In genomic region chr20:63881451-63882226, GRCh38 we compare ENCODE assay signal across 19 cellular contexts. TPM values are rescaled to one million over a fixed set of nuclear protein-coding genes. Genes with fewer than 3 reads are reported as not detected.
DNase-seq lines count a peak whose midpoint lies in the region; ATAC-seq and TF ChIP-seq lines count a peak whose summit lies in the region.
"Had no signal": no experiment of that assay in that cellular context is flagged by ENCODE, and none has a peak within 500 bp of the region (broad histone marks: within the 10 kb centered on the region; RNA-seq: fewer than 3 reads in every experiment).

No MANE protein-coding gene starts in this region.

- TF ChIP-seq CTCF in HEK293 (tag by site-specific recombination; IDR thresholded peaks at IDR 0.05) (no peak), WTC11 (IDR thresholded peaks at IDR 0.05) (no peak), stomach (IDR thresholded peaks at IDR 0.05) (no peak)

- no peak overlapping the region; the same call in 1 of the 2 replicates for H3K27ac Mint-ChIP-seq in WTC11

- TF ChIP-seq POLR2A in stomach (IDR thresholded peaks at IDR 0.05), result no peak

- DNase-seq in ELF-1 (ENCODE audit: low read depth, low spot score) (peak; percentile 43), WTC11 (ENCODE audit: low spot score) (no peak), left colon (no peak), head of caudate nucleus (no peak), NCI-H2171 (lab: John Stamatoyannopoulos, UW) (no peak), stomach (no peak)
- DNase-seq: ACHN, C1 segment of cervical spinal cord, DMS79, GM23248, MV-4-11, NCI-H187 treated with DMSO at 0.1 percent for 48 hours, NCI-H345, NCI-H524 treated with DMSO at 0.1 percent for 48 hours, PC-9, Right ventricle myocardium superior had no signal

- H3K9me3 Mint-ChIP-seq in WTC11, result no peaks in the 10 kb centered on the region

- no peaks in the 10 kb centered on the region for H3K4me1 ChIP-seq in HEK293 (ENCODE audit: control insufficient read depth, insufficient read depth, low read length)
- peaks cover 0 to 15% (median 8%) of the 10 kb centered on the region in 4 donors for H3K4me1 ChIP-seq in stomach

- no peaks in the 10 kb centered on the region for H3K27me3 ChIP-seq in stomach

- peaks cover 23% of the 10 kb centered on the region for H3K36me3 Mint-ChIP-seq in WTC11

- peak; percentile 60 for ATAC-seq in WTC11
- ATAC-seq in left colon, result peak; percentile 32
- no peak for ATAC-seq in GM19463 (IDR thresholded peaks at IDR 0.05; ENCODE audit: unreplicated experiment)

- intact Hi-C loops in left colon (cut with DNase I, micrococcal nuclease) (no loop called here), head of caudate nucleus (cut with DNase I) (no loop called here), stomach (cut with DNase I; ENCODE audit: low total_unique reads) (no loop called here)

- POLR2A ChIA-PET in HEK293 (lab: Yijun Ruan, JAX) (interaction anchor here (0.6 kb wide), 1 partner anchor 109 kb away, joined by 7 read pairs; no protein-coding TSS in a partner anchor), WTC11 (lab: Charles Lee) (no interaction called here)

- H3K4me1 Mint-ChIP-seq in WTC11, result no peaks in the 10 kb centered on the region

- H3K4me3 ChIP-seq in HEK293 (ENCODE audit: low read depth, low read length) (no peak overlapping the region), stomach (no peak overlapping the region)
- H3K4me3 ChIP-seq: GM23248, PC-9 had no signal

- no peak for TF ChIP-seq EP300 in stomach (IDR thresholded peaks at IDR 0.05)

- H3K27ac ChIP-seq in HEK293 (ENCODE audit: extremely low read depth, low read depth, low read length) (no peak overlapping the region), stomach (no peak overlapping the region)
- H3K27ac ChIP-seq: GM23248, KMS-11, PC-9 had no signal

- H3K4me3 Mint-ChIP-seq in WTC11, result no peak overlapping the region

- H3K9me3 ChIP-seq in HEK293 (ENCODE audit: control insufficient read depth, insufficient read depth, low read depth, low read length) (no peaks in the 10 kb centered on the region), stomach (no peaks in the 10 kb centered on the region)

- CTCF ChIA-PET in HEK293 (lab: Yijun Ruan, JAX), result interaction anchor here (0.7 kb wide), 1 partner anchor 199 kb away, joined by 4 read pairs; the partner anchor contains the start of gene OPRL1
- CTCF ChIA-PET in WTC11 (lab: Charles Lee), result interaction anchor here (0.6 to 1.7 kb wide), 6 partner anchors 9 to 260 kb away, joined by 3 to 7 read pairs (median 4); no protein-coding TSS in a partner anchor

- 69 to 87% (median 86%) methylated on average over 13 to 19 of the region's 19 CpGs for whole genome bisulfite sequencing in stomach, 5 donors

- H3K27me3 Mint-ChIP-seq in WTC11 (ENCODE audit: low read depth), result no peaks in the 10 kb centered on the region

- peaks cover 0 to 74% of the 10 kb centered on the region in 2 experiments; a peak in 2 of 3 replicates for H3K36me3 ChIP-seq in HEK293 (ENCODE audit: control insufficient read depth in 2 of 2, insufficient read depth in 1 of 2, low read length in 2 of 2)
- peaks cover 41 to 93% (median 92%) of the 10 kb centered on the region in 4 donors for H3K36me3 ChIP-seq in stomach

TF ChIP-seq in HEK293, 187 proteins besides CTCF, POLR2A, EP300 and RAD21 (continues in another document):
- TF ChIP-seq ZNF266 (tag by site-specific recombination; IDR thresholded peaks at IDR 0.05; ENCODE audit: low read depth) (no peak), MYNN (tag by site-specific recombination; IDR thresholded peaks at IDR 0.05; ENCODE audit: borderline replicate concordance) (no peak)
- TF ChIP-seq, protein P1, sequence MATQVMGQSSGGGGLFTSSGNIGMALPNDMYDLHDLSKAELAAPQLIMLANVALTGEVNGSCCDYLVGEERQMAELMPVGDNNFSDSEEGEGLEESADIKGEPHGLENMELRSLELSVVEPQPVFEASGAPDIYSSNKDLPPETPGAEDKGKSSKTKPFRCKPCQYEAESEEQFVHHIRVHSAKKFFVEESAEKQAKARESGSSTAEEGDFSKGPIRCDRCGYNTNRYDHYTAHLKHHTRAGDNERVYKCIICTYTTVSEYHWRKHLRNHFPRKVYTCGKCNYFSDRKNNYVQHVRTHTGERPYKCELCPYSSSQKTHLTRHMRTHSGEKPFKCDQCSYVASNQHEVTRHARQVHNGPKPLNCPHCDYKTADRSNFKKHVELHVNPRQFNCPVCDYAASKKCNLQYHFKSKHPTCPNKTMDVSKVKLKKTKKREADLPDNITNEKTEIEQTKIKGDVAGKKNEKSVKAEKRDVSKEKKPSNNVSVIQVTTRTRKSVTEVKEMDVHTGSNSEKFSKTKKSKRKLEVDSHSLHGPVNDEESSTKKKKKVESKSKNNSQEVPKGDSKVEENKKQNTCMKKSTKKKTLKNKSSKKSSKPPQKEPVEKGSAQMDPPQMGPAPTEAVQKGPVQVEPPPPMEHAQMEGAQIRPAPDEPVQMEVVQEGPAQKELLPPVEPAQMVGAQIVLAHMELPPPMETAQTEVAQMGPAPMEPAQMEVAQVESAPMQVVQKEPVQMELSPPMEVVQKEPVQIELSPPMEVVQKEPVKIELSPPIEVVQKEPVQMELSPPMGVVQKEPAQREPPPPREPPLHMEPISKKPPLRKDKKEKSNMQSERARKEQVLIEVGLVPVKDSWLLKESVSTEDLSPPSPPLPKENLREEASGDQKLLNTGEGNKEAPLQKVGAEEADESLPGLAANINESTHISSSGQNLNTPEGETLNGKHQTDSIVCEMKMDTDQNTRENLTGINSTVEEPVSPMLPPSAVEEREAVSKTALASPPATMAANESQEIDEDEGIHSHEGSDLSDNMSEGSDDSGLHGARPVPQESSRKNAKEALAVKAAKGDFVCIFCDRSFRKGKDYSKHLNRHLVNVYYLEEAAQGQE (tag by site-specific recombination; IDR thresholded peaks at IDR 0.05), result peak; percentile 91

TF ChIP-seq in WTC11, 78 proteins besides CTCF, POLR2A, EP300 and RAD21:
- TF ChIP-seq, protein P2, sequence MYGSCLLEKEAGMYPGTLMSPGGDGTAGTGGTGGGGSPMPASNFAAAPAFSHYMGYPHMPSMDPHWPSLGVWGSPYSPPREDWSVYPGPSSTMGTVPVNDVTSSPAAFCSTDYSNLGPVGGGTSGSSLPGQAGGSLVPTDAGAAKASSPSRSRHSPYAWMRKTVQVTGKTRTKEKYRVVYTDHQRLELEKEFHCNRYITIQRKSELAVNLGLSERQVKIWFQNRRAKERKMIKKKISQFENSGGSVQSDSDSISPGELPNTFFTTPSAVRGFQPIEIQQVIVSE (CRISPR knock-in tag; IDR thresholded peaks at IDR 0.05; ENCODE audit: borderline replicate concordance), result no peak

RNA-seq across cellular contexts. Expression of gene DNAJC5, which starts 13.3 kb away (rescaled TPM):
- 28.5 to 31.5 TPM (median 29.6 TPM) in 3 replicates for total RNA-seq in WTC11 (2021)
- 10 to 100 TPM; 55.3 to 79.4 TPM for total RNA-seq in left colon
- total RNA-seq in stomach, result 10 to 100 TPM; 23.7 to 60.1 (median 52.7) TPM
- polyA plus RNA-seq in stomach, result 10 to 100 TPM; 23.1 to 26.4 (median 25.6) TPM

RNA-seq across cellular contexts. Expression of gene TPD52L2, which starts 16.6 kb away (rescaled TPM):
- total RNA-seq in WTC11 (2021) (80.8 to 87.2 TPM (median 85.6 TPM) in 3 replicates), left colon (10 to 100 TPM; 49.5 to 58.5 TPM), stomach (10 to 100 TPM; 42.0 to 53.1 (median 45.5) TPM)
- polyA plus RNA-seq in stomach, result 10 to 100 TPM; 72.8 to 75.6 (median 73.3) TPM

RNA-seq across cellular contexts. Expression of gene ABHD16B, which starts 20.3 kb away (rescaled TPM):
- total RNA-seq in WTC11 (2021) (0.11 TPM in 1 of 3 replicates, not detected in the others), left colon (not detected), stomach (not detected)
- under 1 TPM in 2 of 3 donors, not detected in 1; 0.37 to 0.43 TPM for polyA plus RNA-seq in stomach
- total RNA-seq: GM23248, PC-9, Right ventricle myocardium superior had no signal
- polyA plus RNA-seq: GM23248 had no signal

RNA-seq across cellular contexts. Expression of gene ZBTB46, which starts 50.6 kb away (rescaled TPM):
- 18.9 to 20.1 TPM (median 20.1 TPM) in 3 replicates for total RNA-seq in WTC11 (2021)
- 1 to 10 TPM; 3.0 to 5.6 TPM for total RNA-seq in left colon
- total RNA-seq in stomach, result 10 to 100 TPM in 1 of 5 donors, 1 to 10 TPM in 3, under 1 TPM in 1; 0.58 to 13.4 (median 4.1) TPM
- polyA plus RNA-seq in stomach, result 1 to 10 TPM; 1.1 to 1.8 (median 1.7) TPM
